In genomic region chr11:102580185-102580951, GRCh38 we compare ENCODE assay signal across 14 cellular contexts. TPM values are rescaled to one million over a fixed set of nuclear protein-coding genes. Genes with fewer than 3 reads are reported as not detected.
A peak's percentile ranks its signal among the peaks of the same experiment; 100 is the strongest.
DNase-seq lines count a peak whose midpoint lies in the region; ATAC-seq and TF ChIP-seq lines count a peak whose summit lies in the region.
"Had no signal": no experiment of that assay in that cellular context is flagged by ENCODE, and none has a peak within 500 bp of the region (broad histone marks: within the 10 kb centered on the region; RNA-seq: fewer than 3 reads in every experiment).

No MANE protein-coding gene starts in this region.

- H3K36me3 ChIP-seq in PC-9 (ENCODE audit: low read depth), result no peaks in the 10 kb centered on the region
- H3K36me3 ChIP-seq: gastrocnemius medialis had no signal

- no peak overlapping the region for H3K4me3 ChIP-seq in PC-9
- H3K4me3 ChIP-seq: gastrocnemius medialis, lung had no signal

- H2AFZ ChIP-seq in PC-9, result no peak overlapping the region

- H3K4me2 ChIP-seq in PC-9, result no peak overlapping the region

- no peaks in the 10 kb centered on the region for H3K27me3 ChIP-seq in PC-9 (ENCODE audit: insufficient read depth, low read depth)
- H3K27me3 ChIP-seq: gastrocnemius medialis had no signal

- H3K9me3 Mint-ChIP-seq in activated naive CD4-positive, alpha-beta T cell treated with anti-CD3 and anti-CD28 coated beads for 36 hours, result peaks cover 4% of the 10 kb centered on the region
- H3K9me3 Mint-ChIP-seq in stimulated activated naive B cell treated with anti-CD40 and anti-IgM and Interleukin-4, amounts not matched to agents 10 μg/mL and 1 μg/mL and 100 μg/mL, for 72 hours, result peaks cover 4 to 11% of the 10 kb centered on the region in 2 donors

- H3K9me2 ChIP-seq in PC-9 (ENCODE audit: insufficient read depth), result no peaks in the 10 kb centered on the region; the same call in 1 of the 2 replicates

- DNase-seq in activated naive CD4-positive, alpha-beta T cell treated with anti-CD3 and anti-CD28 coated beads for 36 hours, result peak; percentile 30
- DNase-seq in activated naive CD4-positive, alpha-beta T cell (lab: John Stamatoyannopoulos, UW), result no peak
- DNase-seq in PC-9 (no peak), NCI-H1930 (lab: John Stamatoyannopoulos, UW) (no peak), left ventricle myocardium superior (no peak), inferior parietal cortex (ENCODE audit: extremely low spot score) (no peak)
- DNase-seq in stimulated activated naive B cell treated with anti-CD40 and anti-IgM and Interleukin-4, amounts not matched to agents 10 μg/mL and 1 μg/mL and 100 μg/mL, for 72 hours, result peak; percentile 48
- DNase-seq: activated CD8-positive, alpha-beta memory T cell treated with anti-CD3 and anti-CD28 coated beads for 24 hours; central memory CD4-positive, alpha-beta T cell; gastrocnemius medialis; SIG-M5 had no signal

- no peaks in the 10 kb centered on the region for H3K79me2 ChIP-seq in PC-9 (ENCODE audit: low read depth)

- CTCF ChIA-PET in activated naive CD4-positive, alpha-beta T cell treated with anti-CD3 and anti-CD28 coated beads for 36 hours (lab: Charles Lee), result interaction anchor here (1.1 kb wide), 1 partner anchor 33 kb away, joined by 5 read pairs; no protein-coding TSS in a partner anchor
- CTCF ChIA-PET in PC-9 (lab: Charles Lee), result interaction anchor here (0.7 kb wide), 1 partner anchor 26 kb away, joined by 3 read pairs; no protein-coding TSS in a partner anchor

- peak; percentile 74 for ATAC-seq in HG02610 (IDR thresholded peaks at IDR 0.05; ENCODE audit: unreplicated experiment)
- peak; percentile 55 to 72 for ATAC-seq in stimulated activated naive B cell treated with anti-CD40 and anti-IgM and Interleukin-4, amounts not matched to agents 10 μg/mL and 1 μg/mL and 100 μg/mL, for 72 hours (replicated peaks)
- ATAC-seq in left ventricle myocardium superior, result no peak
- ATAC-seq: gastrocnemius medialis had no signal

- H3K27me3 Mint-ChIP-seq in activated naive CD4-positive, alpha-beta T cell treated with anti-CD3 and anti-CD28 coated beads for 36 hours (ENCODE audit: low read depth), result no peaks in the 10 kb centered on the region
- no peaks in the 10 kb centered on the region for H3K27me3 Mint-ChIP-seq in stimulated activated naive B cell treated with anti-CD40 and anti-IgM and Interleukin-4, amounts not matched to agents 10 μg/mL and 1 μg/mL and 100 μg/mL, for 72 hours
- H3K27me3 Mint-ChIP-seq: progenitor cell of endocrine pancreas had no signal

- peaks cover 8% of the 10 kb centered on the region; the same call in 1 of the 2 replicates for H3K9me3 ChIP-seq in PC-9 (ENCODE audit: insufficient read depth, low read depth)
- H3K9me3 ChIP-seq: gastrocnemius medialis had no signal

- POLR2A ChIA-PET in PC-9 (lab: Charles Lee; ENCODE audit: unreplicated experiment), result no interaction called here

- H3K27ac ChIP-seq in PC-9, result peak overlapping the region; percentile 38
- H3K27ac ChIP-seq: gastrocnemius medialis had no signal

- H3K36me3 Mint-ChIP-seq in activated naive CD4-positive, alpha-beta T cell treated with anti-CD3 and anti-CD28 coated beads for 36 hours (ENCODE audit: low read depth), result no peaks in the 10 kb centered on the region
- H3K36me3 Mint-ChIP-seq in stimulated activated naive B cell treated with anti-CD40 and anti-IgM and Interleukin-4, amounts not matched to agents 10 μg/mL and 1 μg/mL and 100 μg/mL, for 72 hours, result peaks cover 1 to 8% of the 10 kb centered on the region in 2 donors

- H3K4me3 Mint-ChIP-seq in activated naive CD4-positive, alpha-beta T cell treated with anti-CD3 and anti-CD28 coated beads for 36 hours, result no peak overlapping the region
- H3K4me3 Mint-ChIP-seq in stimulated activated naive B cell treated with anti-CD40 and anti-IgM and Interleukin-4, amounts not matched to agents 10 μg/mL and 1 μg/mL and 100 μg/mL, for 72 hours, result no peak overlapping the region

- peaks cover 9% of the 10 kb centered on the region for H3K4me1 ChIP-seq in PC-9 (replicated peaks; ENCODE audit: insufficient read depth)
- H3K4me1 ChIP-seq: gastrocnemius medialis had no signal

- H3K27ac Mint-ChIP-seq in activated naive CD4-positive, alpha-beta T cell treated with anti-CD3 and anti-CD28 coated beads for 36 hours, result peak overlapping the region; percentile 15
- peak overlapping the region; percentile 88 for H3K27ac Mint-ChIP-seq in stimulated activated naive B cell treated with anti-CD40 and anti-IgM and Interleukin-4, amounts not matched to agents 10 μg/mL and 1 μg/mL and 100 μg/mL, for 72 hours
- H3K27ac Mint-ChIP-seq: progenitor cell of endocrine pancreas had no signal

- intact Hi-C loops in activated naive CD4-positive, alpha-beta T cell treated with anti-CD3 and anti-CD28 coated beads for 36 hours (cut with micrococcal nuclease), result loop anchor here (1.0 to 5.0 kb wide), 5 partner anchors 9 to 468 kb away; partner anchors contain the start of gene YAP1
- intact Hi-C loops in PC-9 (cut with micrococcal nuclease; ENCODE audit: unreplicated experiment), result no loop called here
- intact Hi-C loops in left ventricle myocardium superior (cut with micrococcal nuclease), result no loop called here

- H4K20me1 ChIP-seq in PC-9 (ENCODE audit: insufficient read depth), result no peaks in the 10 kb centered on the region

- no peak for TF ChIP-seq CTCF in PC-9 (conservative IDR thresholded peaks at IDR 0.05)

- H3K4me1 Mint-ChIP-seq in activated naive CD4-positive, alpha-beta T cell treated with anti-CD3 and anti-CD28 coated beads for 36 hours (ENCODE audit: low read depth), result peaks cover 29% of the 10 kb centered on the region
- peaks cover 38 to 69% of the 10 kb centered on the region in 2 donors for H3K4me1 Mint-ChIP-seq in stimulated activated naive B cell treated with anti-CD40 and anti-IgM and Interleukin-4, amounts not matched to agents 10 μg/mL and 1 μg/mL and 100 μg/mL, for 72 hours

- no TSS peak for BruUV-seq in PC-9 (replicated peaks; lab: Mats Ljungman, UMichigan)

- H3F3A ChIP-seq in PC-9 (ENCODE audit: insufficient read depth, low read depth), result no peaks in the 10 kb centered on the region

RNA-seq across cellular contexts. Expression of gene MMP20, which starts 44.8 kb away (rescaled TPM):
- total RNA-seq in activated naive CD4-positive, alpha-beta T cell treated with anti-CD3 and anti-CD28 coated beads for 36 hours, result not detected
- total RNA-seq in PC-9 (2021) (not detected in 2 replicates), left ventricle myocardium superior (not detected)
- total RNA-seq: gastrocnemius medialis, lung, progenitor cell of endocrine pancreas had no signal

RNA-seq across cellular contexts. Expression of gene MMP7, which starts 49.8 kb away (rescaled TPM):
- total RNA-seq in activated naive CD4-positive, alpha-beta T cell treated with anti-CD3 and anti-CD28 coated beads for 36 hours, result not detected
- total RNA-seq in PC-9 (2021) (1.1 and 1.3 TPM in 2 replicates), left ventricle myocardium superior (not detected)
- total RNA-seq: gastrocnemius medialis, progenitor cell of endocrine pancreas had no signal

Comparison
In these comparisons a context has a peak if more than half of its experiments do, and no peak if none do; other contexts are left out.
1. DNase-seq: peak in activated naive CD4-positive, alpha-beta T cell treated with anti-CD3 and anti-CD28 coated beads for 36 hours (single experiment) and stimulated activated naive B cell treated with anti-CD40 and anti-IgM and Interleukin-4, amounts not matched to agents 10 μg/mL and 1 μg/mL and 100 μg/mL, for 72 hours (single experiment); none in activated naive CD4-positive, alpha-beta T cell (0 of 4), PC-9 (0 of 2), NCI-H1930 (0 of 2), left ventricle myocardium superior (single experiment) and inferior parietal cortex (single experiment).